Comparison of ENCODE assay signal across 9 cellular contexts in the genomic region with DNA sequence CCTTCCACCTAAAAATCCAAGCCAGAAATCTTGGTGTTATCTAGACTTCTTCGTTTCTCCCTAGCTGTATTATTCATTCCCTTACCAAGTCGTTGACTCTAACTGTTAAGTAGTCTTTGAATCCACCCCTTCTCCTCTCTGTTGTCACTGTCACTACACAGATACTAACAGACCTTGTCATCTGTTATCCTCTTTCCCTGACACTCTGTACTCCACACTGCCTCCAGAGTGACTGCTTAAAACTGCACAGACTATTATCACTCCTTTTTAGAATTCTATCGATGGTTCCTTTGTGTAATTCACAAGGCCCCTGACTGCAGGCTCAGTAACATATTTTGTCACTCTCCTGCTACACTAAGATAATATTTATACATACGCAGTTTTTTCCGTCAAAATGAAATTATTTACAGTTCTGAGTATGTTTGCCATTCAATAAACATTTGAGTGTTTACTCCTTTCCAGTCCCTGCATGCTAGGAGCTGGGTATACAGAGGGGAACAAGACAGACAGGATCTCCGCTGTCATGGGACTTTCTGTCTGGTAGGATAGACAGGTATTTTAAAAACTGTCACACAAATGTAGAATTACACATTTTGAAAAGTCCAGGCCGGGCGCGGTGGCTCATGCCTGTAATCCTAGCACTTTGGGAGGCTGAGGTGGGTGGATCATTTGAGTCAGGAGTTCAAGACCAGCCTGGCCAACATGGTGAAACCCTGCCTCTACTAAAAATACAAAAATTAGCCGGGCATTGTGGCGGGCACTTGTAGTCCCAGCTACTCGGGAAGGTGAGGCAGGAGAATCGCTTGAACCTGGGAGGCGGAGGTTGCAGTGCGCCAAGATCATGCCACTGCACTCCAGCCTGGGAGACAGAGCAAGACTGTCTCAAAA. TPM values are rescaled to one million over a fixed set of nuclear protein-coding genes. Genes with fewer than 3 reads are reported as not detected.
DNase-seq lines count a peak whose midpoint lies in the region; ATAC-seq, FAIRE-seq and TF ChIP-seq lines count a peak whose summit lies in the region.
"Had no signal": no experiment of that assay in that cellular context is flagged by ENCODE, and none has a peak within 500 bp of the region (broad histone marks: within the 10 kb centered on the region; RNA-seq: fewer than 3 reads in every experiment).

No MANE protein-coding gene starts in this region.

- in situ Hi-C loops in Caki2 (cut with HindIII; ENCODE audit: low pct_unique_long_range_greater_than_20kb, low sequenced_read_pairs) = no loop called here

- no peaks in the 10 kb centered on the region; the same call in 1 of the 2 replicates for H4K20me1 ChIP-seq in OCI-LY7 (ENCODE audit: insufficient read depth, low read length)

- H3K27ac ChIP-seq in A549 (no peak overlapping the region), OCI-LY7 (ENCODE audit: low read depth, low read length, poor library complexity, severe bottlenecking) (no peak overlapping the region)

- POLR2A ChIA-PET in A549 (lab: Yijun Ruan, JAX) (no interaction called here), OCI-LY7 (lab: Charles Lee) (interaction anchor here (0.6 kb wide), 1 partner anchor 17 kb away, joined by 6 read pairs; no protein-coding TSS in a partner anchor)

- peaks cover 40% of the 10 kb centered on the region for H3K79me2 ChIP-seq in OCI-LY7 (ENCODE audit: insufficient read depth, low read depth, low read length)

- peaks cover 35% of the 10 kb centered on the region for H3K4me1 Mint-ChIP-seq in chondrocyte (ENCODE audit: low read depth)

- H3K27ac Mint-ChIP-seq in chondrocyte (ENCODE audit: unreplicated experiment) = peak overlapping the region; percentile 74

- no peaks in the 10 kb centered on the region for H3K9me2 ChIP-seq in OCI-LY7 (ENCODE audit: insufficient read depth, low read length)

- no peak overlapping the region for H3K4me2 ChIP-seq in A549
- no peak overlapping the region for H3K4me2 ChIP-seq in OCI-LY7 (ENCODE audit: low read length)

- no peaks in the 10 kb centered on the region for H3K9me3 Mint-ChIP-seq in chondrocyte (ENCODE audit: low read depth)
- H3K9me3 Mint-ChIP-seq: naive B cell had no signal

- DNase-seq in A549 (ENCODE audit: low read depth in 1 of 2, low spot score in 1 of 2) (peak; percentile 51 to 56), Caki2 (ENCODE audit: low read depth) (peak; percentile 36), OCI-LY7 (ENCODE audit: low spot score) (peak; percentile 46), chondrocyte (ENCODE audit: low spot score) (peak; percentile 25), GM19239 (ENCODE audit: insufficient read length, low spot score) (no peak), mucosa of descending colon (no peak)
- DNase-seq in stimulated activated CD4-positive, alpha-beta T cell treated with anti-CD3 and anti-CD28 coated beads, Interleukin-15, amount 100 ng/mL, for 24 hours = no peak
- DNase-seq: naive B cell had no signal

- TF ChIP-seq POLR2A in A549 (IDR thresholded peaks at IDR 0.05; ENCODE audit: low read length) = no peak

- H3K4me1 ChIP-seq in A549 = peaks cover 12% of the 10 kb centered on the region
- H3K4me1 ChIP-seq in OCI-LY7 (ENCODE audit: insufficient read depth, low read length, poor library complexity, severe bottlenecking) = peaks cover 15% of the 10 kb centered on the region
- H3K4me1 ChIP-seq in mucosa of descending colon (ENCODE audit: low read depth) = peaks cover 10% of the 10 kb centered on the region

- FAIRE-seq in A549 (lab: Jason Lieb, UNC) (peak; percentile 23), GM19239 (lab: Jason Lieb, UNC) (no peak)

- intact Hi-C loops in OCI-LY7 (cut with micrococcal nuclease; ENCODE audit: unreplicated experiment) (no loop called here), mucosa of descending colon (cut with DNase I, micrococcal nuclease) (no loop called here)

- TF ChIP-seq CTCF in A549 (IDR thresholded peaks at IDR 0.05) = no peak
- TF ChIP-seq CTCF in OCI-LY7 (conservative IDR thresholded peaks at IDR 0.05; ENCODE audit: low read length) = peak; percentile 65
- TF ChIP-seq CTCF in chondrocyte (IDR thresholded peaks at IDR 0.05) = peak; percentile 45
- TF ChIP-seq CTCF in mucosa of descending colon (IDR thresholded peaks at IDR 0.05) = no peak

- H3K36me3 Mint-ChIP-seq in chondrocyte (ENCODE audit: low read depth) = peaks cover 35% of the 10 kb centered on the region

- no peaks in the 10 kb centered on the region for H3K27me3 Mint-ChIP-seq in chondrocyte (ENCODE audit: low read depth)
- H3K27me3 Mint-ChIP-seq: naive B cell had no signal

- BruUV-seq in OCI-LY7 (replicated peaks; lab: Mats Ljungman, UMichigan) = TSS peak; percentile 36

- no peak for TF ChIP-seq EP300 in A549 (IDR thresholded peaks at IDR 0.05)

- H2AFZ ChIP-seq in OCI-LY7 (ENCODE audit: low read length) = no peak overlapping the region

- no peak for TF ChIP-seq RAD21 in A549 (conservative IDR thresholded peaks at IDR 0.05 in 1 of 2, IDR thresholded peaks at IDR 0.05 in 1 of 2)

- peaks cover 73% of the 10 kb centered on the region for H3K36me3 ChIP-seq in OCI-LY7 (ENCODE audit: insufficient read depth, low read length)
- peaks cover 3% of the 10 kb centered on the region for H3K36me3 ChIP-seq in mucosa of descending colon (ENCODE audit: low read depth)

- CTCF ChIA-PET in A549 (lab: Yijun Ruan, JAX) (interaction anchor here (0.6 to 2.4 kb wide), 6 partner anchors 13 to 278 kb away, joined by 3 to 9 read pairs (median 4); a partner anchor contains a TSS), OCI-LY7 (lab: Charles Lee; ENCODE audit: unreplicated experiment) (interaction anchor here (1.1 kb wide), 1 partner anchor 25 kb away, joined by 3 read pairs; no protein-coding TSS in a partner anchor)

- H3K9me3 ChIP-seq in A549 (no peaks in the 10 kb centered on the region), OCI-LY7 (ENCODE audit: low read length) (no peaks in the 10 kb centered on the region), mucosa of descending colon (no peaks in the 10 kb centered on the region)

- no peak overlapping the region for H3K4me3 Mint-ChIP-seq in chondrocyte (ENCODE audit: unreplicated experiment)

- 84% methylated on average over 15 of the region's 15 CpGs for WGBS in A549 (ENCODE audit: missing lambda C conversion rate)

- no peak overlapping the region for H3K4me3 ChIP-seq in A549
- no peak overlapping the region for H3K4me3 ChIP-seq in OCI-LY7 (ENCODE audit: low read depth, low read length, poor library complexity, severe bottlenecking)
- no peak overlapping the region for H3K4me3 ChIP-seq in mucosa of descending colon

- peak; percentile 59 to 78 for ATAC-seq in A549
- no peak for ATAC-seq in HG02852 (IDR thresholded peaks at IDR 0.05; ENCODE audit: unreplicated experiment)
- ATAC-seq in mucosa of descending colon = no peak

RNA-seq across cellular contexts. Expression of a gene that starts 3.8 kb away (rescaled TPM):
- polyA plus RNA-seq in A549 (2011; rRNA removed) = 372 and 406 TPM in 2 replicates
- polyA plus RNA-seq in A549 (2012; cell fraction: cytosol; rRNA removed) = 236 and 247 TPM in 2 replicates
- polyA plus RNA-seq in A549 (2012; cell fraction: nucleus; rRNA removed) = 504 and 527 TPM in 2 replicates
- 209 to 230 TPM (median 227 TPM) in 3 replicates for polyA plus RNA-seq in A549 (2017; fragmentation: RNase III; extraction: RNeasy Plus Mini Kit Qiagen cat#74134 plus additional on column Dnase treatment)
- polyA minus RNA-seq in A549 (2011; rRNA and poly(A)+ RNA removed) = 428 and 497 TPM in 2 replicates
- 285 and 315 TPM in 2 replicates for total RNA-seq in Caki2 (2014; rRNA removed; shearing (Covaris generic); ENCODE audit: low replicate concordance)
- total RNA-seq in OCI-LY7 (2014; rRNA removed; shearing (Covaris generic)) = 262 and 272 TPM in 2 replicates
- 461 and 465 TPM in 2 replicates for total RNA-seq in OCI-LY7 (2022)
- total RNA-seq in chondrocyte = 176 to 350 TPM (median 331 TPM) in 3 replicates
- 100 to 1,000 TPM in 1 of 3 donors, 10 to 100 TPM in 2; 63.7 to 117 (median 94.7) TPM for total RNA-seq in mucosa of descending colon

RNA-seq across cellular contexts. Expression of a gene that starts 12.0 kb away (rescaled TPM):
- 0.25 and 0.50 TPM in 2 replicates for polyA plus RNA-seq in A549 (2011; rRNA removed)
- 0.23 and 0.24 TPM in 2 replicates for polyA plus RNA-seq in A549 (2012; cell fraction: cytosol; rRNA removed)
- 0.62 and 0.77 TPM in 2 replicates for polyA plus RNA-seq in A549 (2012; cell fraction: nucleus; rRNA removed)
- polyA plus RNA-seq in A549 (2017; fragmentation: RNase III; extraction: RNeasy Plus Mini Kit Qiagen cat#74134 plus additional on column Dnase treatment) = 0.20 to 0.29 TPM in 2 of 3 replicates, not detected in the other
- polyA minus RNA-seq in A549 (2011; rRNA and poly(A)+ RNA removed) = not detected in 2 replicates
- total RNA-seq in Caki2 (2014; rRNA removed; shearing (Covaris generic); ENCODE audit: low replicate concordance) = not detected in 2 replicates
- 66.2 and 70.1 TPM in 2 replicates for total RNA-seq in OCI-LY7 (2014; rRNA removed; shearing (Covaris generic))
- total RNA-seq in OCI-LY7 (2022) = 105 and 111 TPM in 2 replicates
- 2.9 to 3.1 TPM in 2 of 3 replicates, not detected in the other for total RNA-seq in chondrocyte
- 10 to 100 TPM in 2 of 3 donors, 1 to 10 TPM in 1; 8.8 to 18.5 (median 15.0) TPM for total RNA-seq in mucosa of descending colon

RNA-seq across cellular contexts. Expression of a gene that starts 28.7 kb away (rescaled TPM):
- 73.1 and 93.0 TPM in 2 replicates for polyA plus RNA-seq in A549 (2011; rRNA removed)
- polyA plus RNA-seq in A549 (2012; cell fraction: cytosol; rRNA removed) = 23.4 and 24.8 TPM in 2 replicates
- polyA plus RNA-seq in A549 (2012; cell fraction: nucleus; rRNA removed) = 27.5 and 41.9 TPM in 2 replicates
- 11.5 to 16.0 TPM (median 13.5 TPM) in 3 replicates for polyA plus RNA-seq in A549 (2017; fragmentation: RNase III; extraction: RNeasy Plus Mini Kit Qiagen cat#74134 plus additional on column Dnase treatment)
- 34.1 and 35.5 TPM in 2 replicates for polyA minus RNA-seq in A549 (2011; rRNA and poly(A)+ RNA removed)
- total RNA-seq in Caki2 (2014; rRNA removed; shearing (Covaris generic); ENCODE audit: low replicate concordance) = 19.6 and 64.7 TPM in 2 replicates
- 42.7 and 43.7 TPM in 2 replicates for total RNA-seq in OCI-LY7 (2014; rRNA removed; shearing (Covaris generic))
- total RNA-seq in OCI-LY7 (2022) = 32.3 and 34.5 TPM in 2 replicates
- 9.6 to 79.1 TPM (median 79.0 TPM) in 3 replicates for total RNA-seq in chondrocyte
- total RNA-seq in mucosa of descending colon = 10 to 100 TPM; 14.1 to 36.4 (median 19.1) TPM

RNA-seq across cellular contexts. Expression of a gene that starts 31.0 kb away (rescaled TPM):
- polyA plus RNA-seq in A549 (2011; rRNA removed) = 4.6 and 7.3 TPM in 2 replicates
- 6.5 and 10.2 TPM in 2 replicates for polyA plus RNA-seq in A549 (2012; cell fraction: cytosol; rRNA removed)
- 23.1 and 25.7 TPM in 2 replicates for polyA plus RNA-seq in A549 (2012; cell fraction: nucleus; rRNA removed)
- polyA plus RNA-seq in A549 (2017; fragmentation: RNase III; extraction: RNeasy Plus Mini Kit Qiagen cat#74134 plus additional on column Dnase treatment) = 18.7 to 25.3 TPM (median 24.2 TPM) in 3 replicates
- polyA minus RNA-seq in A549 (2011; rRNA and poly(A)+ RNA removed) = 10.5 and 16.5 TPM in 2 replicates
- 4.3 and 8.3 TPM in 2 replicates for total RNA-seq in Caki2 (2014; rRNA removed; shearing (Covaris generic); ENCODE audit: low replicate concordance)
- 21.8 and 23.9 TPM in 2 replicates for total RNA-seq in OCI-LY7 (2014; rRNA removed; shearing (Covaris generic))
- total RNA-seq in OCI-LY7 (2022) = 110 and 112 TPM in 2 replicates
- total RNA-seq in chondrocyte = 66.9 to 86.5 TPM (median 78.4 TPM) in 3 replicates
- total RNA-seq in mucosa of descending colon = 100 to 1,000 TPM; 116 to 137 (median 120) TPM

RNA-seq across cellular contexts. Expression of a gene that starts 32.1 kb away (rescaled TPM):
- 27.3 and 30.0 TPM in 2 replicates for polyA plus RNA-seq in A549 (2011; rRNA removed)
- 22.8 and 31.1 TPM in 2 replicates for polyA plus RNA-seq in A549 (2012; cell fraction: cytosol; rRNA removed)
- 95.0 and 106 TPM in 2 replicates for polyA plus RNA-seq in A549 (2012; cell fraction: nucleus; rRNA removed)
- 13.0 to 13.5 TPM (median 13.1 TPM) in 3 replicates for polyA plus RNA-seq in A549 (2017; fragmentation: RNase III; extraction: RNeasy Plus Mini Kit Qiagen cat#74134 plus additional on column Dnase treatment)
- polyA minus RNA-seq in A549 (2011; rRNA and poly(A)+ RNA removed) = 44.9 and 52.6 TPM in 2 replicates
- total RNA-seq in Caki2 (2014; rRNA removed; shearing (Covaris generic); ENCODE audit: low replicate concordance) = 0.57 and 1.8 TPM in 2 replicates
- total RNA-seq in OCI-LY7 (2014; rRNA removed; shearing (Covaris generic)) = 3.9 and 4.6 TPM in 2 replicates
- total RNA-seq in OCI-LY7 (2022) = 6.0 and 6.5 TPM in 2 replicates
- total RNA-seq in chondrocyte = 6.2 to 8.3 TPM (median 6.8 TPM) in 3 replicates
- 1 to 10 TPM in 2 of 3 donors, under 1 TPM in 1; 0.46 to 2.0 (median 1.9) TPM for total RNA-seq in mucosa of descending colon

Comparison
In these comparisons a context has a peak if more than half of its experiments do, and no peak if none do; other contexts are left out.
1. ATAC-seq: peak in A549 (2 of 2); none in HG02852 (single experiment) and mucosa of descending colon (single experiment).
2. DNase-seq: peak in A549 (2 of 2), Caki2 (single experiment), OCI-LY7 (single experiment) and chondrocyte (single experiment); none in stimulated activated CD4-positive, alpha-beta T cell treated with anti-CD3 and anti-CD28 coated beads, Interleukin-15, amount 100 ng/mL, for 24 hours (single experiment), GM19239 (single experiment) and mucosa of descending colon (0 of 3).
3. CTCF ChIP-seq: peak in OCI-LY7 (single experiment) and chondrocyte (single experiment); none in A549 (single experiment) and mucosa of descending colon (single experiment).